ENCODE assay signal across 10 cellular contexts in genomic region chr1:234768569-234769283, GRCh38.
DNase-seq lines count a peak whose midpoint lies in the region; ATAC-seq and TF ChIP-seq lines count a peak whose summit lies in the region.
"Had no signal": no experiment of that assay in that cellular context is flagged by ENCODE, and none has a peak within 500 bp of the region (broad histone marks: within the 10 kb centered on the region; RNA-seq: fewer than 3 reads in every experiment).

No MANE protein-coding gene starts in this region.

- H3K36me3 ChIP-seq in colonic mucosa (no peaks in the 10 kb centered on the region), prostate gland (no peaks in the 10 kb centered on the region), PC-3 (ENCODE audit: low read depth, low read length) (no peaks in the 10 kb centered on the region)

- H3K27ac ChIP-seq in colonic mucosa (no peak overlapping the region), prostate gland (no peak overlapping the region), PC-3 (ENCODE audit: low read length) (no peak overlapping the region)
- H3K27ac ChIP-seq: KMS-11 had no signal

- 86% methylated on average over 16 of the region's 16 CpGs for WGBS in prostate gland

- intact Hi-C loops in colonic mucosa (cut with DNase I) (no loop called here), prostate gland (cut with DNase I) (no loop called here), PC-3 (cut with micrococcal nuclease) (no loop called here)

- H3K36me3 Mint-ChIP-seq in activated CD4-positive, alpha-beta memory T cell treated with anti-CD3 and anti-CD28 coated beads, Interleukin-2, amount 10 ng/mL, durations not matched to agents 7 days and 5 days (ENCODE audit: low read depth): peaks cover 2% of the 10 kb centered on the region

- TF ChIP-seq POLR2A in prostate gland (IDR thresholded peaks at IDR 0.05): no peak

- H3K4me2 ChIP-seq in PC-3 (ENCODE audit: low read length): no peak overlapping the region
- H3K4me2 ChIP-seq: KMS-11 had no signal

- H3K4me1 ChIP-seq in colonic mucosa (peaks cover 3% of the 10 kb centered on the region), prostate gland (replicated peaks) (no peaks in the 10 kb centered on the region), PC-3 (ENCODE audit: insufficient read depth, low read length) (peaks cover 15% of the 10 kb centered on the region)

- H3K4me3 Mint-ChIP-seq in activated CD4-positive, alpha-beta memory T cell treated with anti-CD3 and anti-CD28 coated beads, Interleukin-2, amount 10 ng/mL, durations not matched to agents 7 days and 5 days: no peak overlapping the region

- peaks cover 49% of the 10 kb centered on the region for H3K4me1 Mint-ChIP-seq in activated CD4-positive, alpha-beta memory T cell treated with anti-CD3 and anti-CD28 coated beads, Interleukin-2, amount 10 ng/mL, durations not matched to agents 7 days and 5 days

- H2AFZ ChIP-seq in PC-3 (ENCODE audit: low read length): no peak overlapping the region

- ATAC-seq in GM19351 (IDR thresholded peaks at IDR 0.05; ENCODE audit: unreplicated experiment) (peak; percentile 23), GM19467 (IDR thresholded peaks at IDR 0.05; ENCODE audit: unreplicated experiment) (no peak), PC-3 (no peak)

- H3K79me2 ChIP-seq in PC-3 (ENCODE audit: low read length): no peaks in the 10 kb centered on the region

- H3K27me3 ChIP-seq in colonic mucosa: no peaks in the 10 kb centered on the region
- H3K27me3 ChIP-seq in prostate gland (replicated peaks; ENCODE audit: insufficient read depth): no peaks in the 10 kb centered on the region
- H3K27me3 ChIP-seq in PC-3 (ENCODE audit: low read length): no peaks in the 10 kb centered on the region

- no peak for DNase-seq in activated CD4-positive, alpha-beta memory T cell treated with anti-CD3 and anti-CD28 coated beads, Interleukin-2, amount 10 ng/mL, durations not matched to agents 7 days and 5 days
- peak; percentile 63 for DNase-seq in colonic mucosa
- DNase-seq in stimulated activated CD8-positive, alpha-beta memory T cell treated with anti-CD3 and anti-CD28 coated beads, Interleukin-15, amount 100 ng/mL, for 4 hours (ENCODE audit: low read depth in 2 of 2): peak; percentile 58 to 73
- no peak for DNase-seq in NCI-H2196 (lab: John Stamatoyannopoulos, UW; ENCODE audit: unreplicated experiment)
- DNase-seq in prostate gland (ENCODE audit: low spot score): no peak
- DNase-seq in PC-3: no peak
- DNase-seq: NCI-H510A had no signal

- POLR2A ChIA-PET in activated CD4-positive, alpha-beta memory T cell treated with anti-CD3 and anti-CD28 coated beads, Interleukin-2, amount 10 ng/mL, durations not matched to agents 7 days and 5 days (lab: Charles Lee): interaction anchor here (1.0 to 1.5 kb wide), 3 partner anchors 74 to 211 kb away, joined by 4 to 6 read pairs (median 4); no protein-coding TSS in a partner anchor
- POLR2A ChIA-PET in PC-3 (lab: Charles Lee; ENCODE audit: unreplicated experiment): no interaction called here

- BruUV-seq in PC-3 (replicated peaks; lab: Mats Ljungman, UMichigan): no TSS peak

- no peaks in the 10 kb centered on the region for H3F3A ChIP-seq in PC-3 (ENCODE audit: low read length, unreplicated experiment)

- H3K9ac ChIP-seq in colonic mucosa (ENCODE audit: low read depth in 2 of 2, low read length in 2 of 2) (no peak overlapping the region), PC-3 (ENCODE audit: low read length) (no peak overlapping the region)
- H3K9ac ChIP-seq: KMS-11 had no signal

- H3K9me3 ChIP-seq in colonic mucosa: no peaks in the 10 kb centered on the region
- no peaks in the 10 kb centered on the region for H3K9me3 ChIP-seq in prostate gland
- H3K9me3 ChIP-seq in PC-3 (ENCODE audit: low read length): no peaks in the 10 kb centered on the region

- no peaks in the 10 kb centered on the region for H3K9me3 Mint-ChIP-seq in activated CD4-positive, alpha-beta memory T cell treated with anti-CD3 and anti-CD28 coated beads, Interleukin-2, amount 10 ng/mL, durations not matched to agents 7 days and 5 days

- H4K20me1 ChIP-seq in PC-3 (ENCODE audit: low read length): no peaks in the 10 kb centered on the region

- no peaks in the 10 kb centered on the region for H3K9me2 ChIP-seq in PC-3 (replicated peaks; ENCODE audit: low read length)

- CTCF ChIA-PET in activated CD4-positive, alpha-beta memory T cell treated with anti-CD3 and anti-CD28 coated beads, Interleukin-2, amount 10 ng/mL, durations not matched to agents 7 days and 5 days (lab: Charles Lee): interaction anchor here (1.1 to 1.5 kb wide), 2 partner anchors 41 to 314 kb away, joined by 3 to 4 read pairs; no protein-coding TSS in a partner anchor
- CTCF ChIA-PET in PC-3 (lab: Charles Lee): no interaction called here

- TF ChIP-seq CTCF in colonic mucosa (IDR thresholded peaks at IDR 0.05) (no peak), prostate gland (IDR thresholded peaks at IDR 0.05) (no peak), PC-3 (conservative IDR thresholded peaks at IDR 0.05; ENCODE audit: low read depth, low read length) (no peak)

- no peaks in the 10 kb centered on the region for H3K27me3 Mint-ChIP-seq in activated CD4-positive, alpha-beta memory T cell treated with anti-CD3 and anti-CD28 coated beads, Interleukin-2, amount 10 ng/mL, durations not matched to agents 7 days and 5 days

- peak overlapping the region; percentile 18 for H3K27ac Mint-ChIP-seq in activated CD4-positive, alpha-beta memory T cell treated with anti-CD3 and anti-CD28 coated beads, Interleukin-2, amount 10 ng/mL, durations not matched to agents 7 days and 5 days

- H3K4me3 ChIP-seq in colonic mucosa (no peak overlapping the region), prostate gland (no peak overlapping the region), PC-3 (ENCODE audit: low read length) (no peak overlapping the region)

Comparison
In these comparisons a context has a peak if more than half of its experiments do, and no peak if none do; other contexts are left out.
1. DNase-seq: peak in colonic mucosa (single experiment) and stimulated activated CD8-positive, alpha-beta memory T cell treated with anti-CD3 and anti-CD28 coated beads, Interleukin-15, amount 100 ng/mL, for 4 hours (2 of 2); none in activated CD4-positive, alpha-beta memory T cell treated with anti-CD3 and anti-CD28 coated beads, Interleukin-2, amount 10 ng/mL, durations not matched to agents 7 days and 5 days (single experiment), NCI-H2196 (single experiment), prostate gland (single experiment) and PC-3 (single experiment).